Comparison of ENCODE assay signal across 8 cellular contexts in genomic region chr11:108222686-108223448, GRCh38. TPM values are rescaled to one million over a fixed set of nuclear protein-coding genes. Genes with fewer than 3 reads are reported as not detected.
DNase-seq lines count a peak whose midpoint lies in the region; ATAC-seq and TF ChIP-seq lines count a peak whose summit lies in the region.

Gene ATM (plus strand): TSS chr11:108223067. CDS start chr11:108227625, 4,558 bp downstream.

- POLR2A ChIA-PET in BJ (lab: Charles Lee) = interaction anchor here (0.6 to 0.7 kb wide), 2 partner anchors 429 to 442 kb away, joined by 3 read pairs; partner anchors contain the start of gene DDX10
- POLR2A ChIA-PET in activated CD4-positive, alpha-beta T cell treated with anti-CD3 and anti-CD28 coated beads for 36 hours (lab: Charles Lee) = interaction anchor here (0.9 to 2.4 kb wide), 10 partner anchors 8 to 428 kb away, joined by 3 to 22 read pairs (median 4); no protein-coding TSS in a partner anchor

- H3K9me3 ChIP-seq in colonic mucosa = no peaks in the 10 kb centered on the region

- intact Hi-C loops in activated CD4-positive, alpha-beta T cell treated with anti-CD3 and anti-CD28 coated beads for 36 hours (cut with DNase I, micrococcal nuclease) = loop anchor here (1.0 to 10.0 kb wide), 23 partner anchors 18 to 658 kb away; partner anchors contain the start of genes ACAT1 (in 2 of the 2), C11orf65 (in 2 of the 2), EXPH5 (in 2 of the 2) and ALKBH8 (in 1 of the 2)
- intact Hi-C loops in colonic mucosa (cut with DNase I) = loop anchor here (5.0 to 10.0 kb wide), 2 partner anchors 208 to 424 kb away; no protein-coding TSS in a partner anchor
- intact Hi-C loops in left colon (cut with DNase I, micrococcal nuclease) = no loop called here

- DNase-seq in BJ (ENCODE audit: low read depth) = peak; percentile 98
- peak; percentile 67 for DNase-seq in GM19238 (ENCODE audit: insufficient read length, low spot score)
- DNase-seq in NCI-H510A treated with DMSO at 0.1 percent for 48 hours (lab: John Stamatoyannopoulos, UW) = peak; percentile 96
- peak; percentile 99 for DNase-seq in activated CD4-positive, alpha-beta T cell treated with anti-CD3 and anti-CD28 coated beads for 36 hours
- peak; percentile 99 for DNase-seq in colonic mucosa
- peak; percentile 99 for DNase-seq in left colon
- peak; percentile 98 for DNase-seq in stimulated activated CD4-positive, alpha-beta T cell treated with anti-CD3 and anti-CD28 coated beads, Interleukin-1b, Interleukin-23, amount 100 ng/mL, for 48 hours

- no peaks in the 10 kb centered on the region for H3K9me3 Mint-ChIP-seq in activated CD4-positive, alpha-beta T cell treated with anti-CD3 and anti-CD28 coated beads for 36 hours (ENCODE audit: low read depth)

- CTCF ChIA-PET in BJ (lab: Yijun Ruan, JAX) = interaction anchor here (0.8 to 2.5 kb wide), 5 partner anchors 29 to 433 kb away, joined by 3 to 20 read pairs (median 3); no protein-coding TSS in a partner anchor
- CTCF ChIA-PET in activated CD4-positive, alpha-beta T cell treated with anti-CD3 and anti-CD28 coated beads for 36 hours (lab: Charles Lee) = interaction anchor here (0.6 to 7.2 kb wide), 11 partner anchors 10 to 200 kb away, joined by 3 to 91 read pairs (median 3); no protein-coding TSS in a partner anchor

- ATAC-seq in HG03442 (IDR thresholded peaks at IDR 0.05; ENCODE audit: unreplicated experiment) = peak; percentile 80
- peak; percentile 77 for ATAC-seq in activated CD4-positive, alpha-beta T cell treated with anti-CD3 and anti-CD28 coated beads for 36 hours
- ATAC-seq in left colon = peak; percentile 94

- peak within 1 kb of the TSS; percentile 96 for H3K27ac ChIP-seq in colonic mucosa

- H3K4me3 ChIP-seq in BJ (ENCODE audit: low read depth, low read length) (peak within 1 kb of the TSS; percentile 75), colonic mucosa (peak within 1 kb of the TSS; percentile 65)

- no peak within 1 kb of the TSS for H3K4me3 Mint-ChIP-seq in activated CD4-positive, alpha-beta T cell treated with anti-CD3 and anti-CD28 coated beads for 36 hours

- no peaks in the 10 kb centered on the region for H3K27me3 Mint-ChIP-seq in activated CD4-positive, alpha-beta T cell treated with anti-CD3 and anti-CD28 coated beads for 36 hours

- H3K4me1 Mint-ChIP-seq in activated CD4-positive, alpha-beta T cell treated with anti-CD3 and anti-CD28 coated beads for 36 hours = peaks cover 50% of the 10 kb centered on the region

- H3K27me3 ChIP-seq in BJ (ENCODE audit: control insufficient read depth, insufficient read depth, low read length) (no peaks in the 10 kb centered on the region), colonic mucosa (no peaks in the 10 kb centered on the region)

- peak within 1 kb of the TSS; percentile 78 to 96 for H3K9ac ChIP-seq in colonic mucosa (ENCODE audit: low read depth in 2 of 2, low read length in 2 of 2)

- no peaks in the 10 kb centered on the region for H3K4me1 ChIP-seq in colonic mucosa

- H3K36me3 ChIP-seq in BJ (ENCODE audit: control insufficient read depth, insufficient read depth, low read length) (peaks cover 1% of the 10 kb centered on the region; the same call in 1 of the 2 replicates), colonic mucosa (no peaks in the 10 kb centered on the region)

- TF ChIP-seq CTCF in BJ (IDR thresholded peaks at IDR 0.05; ENCODE audit: insufficient read depth, low read depth, low read length) = peak; percentile 90
- peak; percentile 72 for TF ChIP-seq CTCF in colonic mucosa (IDR thresholded peaks at IDR 0.05)

- no peak within 1 kb of the TSS for H3K27ac Mint-ChIP-seq in activated CD4-positive, alpha-beta T cell treated with anti-CD3 and anti-CD28 coated beads for 36 hours

- peaks cover 25% of the 10 kb centered on the region for H3K36me3 Mint-ChIP-seq in activated CD4-positive, alpha-beta T cell treated with anti-CD3 and anti-CD28 coated beads for 36 hours (ENCODE audit: low read depth)

RNA-seq across cellular contexts. Expression of gene ATM, which starts in this region (rescaled TPM):
- polyA plus RNA-seq in BJ (2011; rRNA removed) = 12.8 and 27.6 TPM in 2 replicates
- 64.4 and 79.4 TPM in 2 replicates for polyA minus RNA-seq in BJ (2011; rRNA and poly(A)+ RNA removed)
- total RNA-seq in activated CD4-positive, alpha-beta T cell treated with anti-CD3 and anti-CD28 coated beads for 36 hours = 10 to 100 TPM; 32.8 to 36.1 TPM
- total RNA-seq in colonic mucosa (10 to 100 TPM; 28.3 to 30.1 TPM), left colon (10 to 100 TPM; 24.3 to 33.3 TPM)

Comparison
In these comparisons a context has a peak if more than half of its experiments do, and no peak if none do; other contexts are left out.
1. Peak in every context shown above with its lines: DNase-seq, ATAC-seq, H3K4me3 ChIP-seq and H3K27ac ChIP-seq.
2. intact Hi-C loops: an anchor here in activated CD4-positive, alpha-beta T cell treated with anti-CD3 and anti-CD28 coated beads for 36 hours (1.0 to 10.0 kb wide) and colonic mucosa (5.0 to 10.0 kb wide); none called in left colon.